11 cellular contexts compared by ENCODE assay signal in genomic region chr20:56515657-56516381, GRCh38. TPM values are rescaled to one million over a fixed set of nuclear protein-coding genes. Genes with fewer than 3 reads are reported as not detected.
DNase-seq lines count a peak whose midpoint lies in the region; ATAC-seq and TF ChIP-seq lines count a peak whose summit lies in the region.
"Had no signal": no experiment of that assay in that cellular context is flagged by ENCODE, and none has a peak within 500 bp of the region (broad histone marks: within the 10 kb centered on the region; RNA-seq: fewer than 3 reads in every experiment).

No MANE protein-coding gene starts in this region.

- H3K9me3 Mint-ChIP-seq in CD14-positive monocyte, result peaks cover 27 to 32% (median 29%) of the 10 kb centered on the region in 7 donors
- H3K9me3 Mint-ChIP-seq in naive thymus-derived CD4-positive, alpha-beta T cell, result peaks cover 0 to 28% (median 10%) of the 10 kb centered on the region in 11 donors

- intact Hi-C loops in CD14-positive monocyte (cut with micrococcal nuclease) (no loop called here), prostate gland (cut with DNase I) (no loop called here)
- intact Hi-C loops in naive thymus-derived CD4-positive, alpha-beta T cell (cut with micrococcal nuclease), result loop anchor here (1.0 to 5.0 kb wide), 2 partner anchors 116 to 269 kb away; partner anchors contain the start of gene MC3R (in 1 of the 2)

- no peak overlapping the region for H3K4me3 Mint-ChIP-seq in CD14-positive monocyte
- no peak overlapping the region for H3K4me3 Mint-ChIP-seq in naive thymus-derived CD4-positive, alpha-beta T cell

- no peaks in the 10 kb centered on the region for H3K4me1 ChIP-seq in naive thymus-derived CD4-positive, alpha-beta T cell (ENCODE audit: control insufficient read depth in 2 of 2, insufficient read depth in 2 of 2, low read length in 2 of 2)
- H3K4me1 ChIP-seq in mesendoderm (ENCODE audit: control insufficient read depth, low read depth, low read length) (peaks cover 4% of the 10 kb centered on the region), prostate gland (replicated peaks) (no peaks in the 10 kb centered on the region)

- CTCF ChIA-PET in naive thymus-derived CD4-positive, alpha-beta T cell (lab: Charles Lee), result interaction anchor here (0.7 to 0.8 kb wide), 2 partner anchors 13 to 82 kb away, joined by 4 to 9 read pairs; no protein-coding TSS in a partner anchor

- no peak overlapping the region for H3K23ac ChIP-seq in mesendoderm (ENCODE audit: low read length)

- TF ChIP-seq POLR2A in prostate gland (IDR thresholded peaks at IDR 0.05), result no peak

- H2BK15ac ChIP-seq in mesendoderm (replicated peaks; ENCODE audit: low read depth), result no peak overlapping the region

- no peaks in the 10 kb centered on the region for H3K79me2 ChIP-seq in mesendoderm (ENCODE audit: control insufficient read depth, insufficient read depth, low read length)

- no peak overlapping the region for H3K4me2 ChIP-seq in mesendoderm (ENCODE audit: low read length)

- H3K36me3 ChIP-seq in naive thymus-derived CD4-positive, alpha-beta T cell (ENCODE audit: control insufficient read depth in 2 of 3, insufficient read depth in 3 of 3, low read length in 3 of 3), result peaks cover 14 to 74% (median 20%) of the 10 kb centered on the region in 3 experiments
- H3K36me3 ChIP-seq in mesendoderm (ENCODE audit: control insufficient read depth, insufficient read depth, low read length), result peaks cover 13% of the 10 kb centered on the region
- H3K36me3 ChIP-seq in prostate gland, result peaks cover 3 to 13% of the 10 kb centered on the region in 2 donors

- no peak overlapping the region for H3K27ac Mint-ChIP-seq in CD14-positive monocyte
- peak overlapping the region in 5 of 9 donors; percentile 26 to 72 (median 70) for H3K27ac Mint-ChIP-seq in naive thymus-derived CD4-positive, alpha-beta T cell

- no peak for ATAC-seq in naive thymus-derived CD4-positive, alpha-beta T cell

- no peak overlapping the region for H3K4me3 ChIP-seq in naive thymus-derived CD4-positive, alpha-beta T cell (ENCODE audit: low read length)
- H3K4me3 ChIP-seq in mesendoderm (ENCODE audit: low read length), result no peak overlapping the region
- no peak overlapping the region for H3K4me3 ChIP-seq in prostate gland

- no peak overlapping the region for H3K4ac ChIP-seq in mesendoderm (ENCODE audit: low read depth, low read length)

- H2BK120ac ChIP-seq in mesendoderm (ENCODE audit: low read depth, low read length), result no peak overlapping the region

- no peak for DNase-seq in CD14-positive monocyte (ENCODE audit: low spot score)
- DNase-seq in cerebellar cortex (ENCODE audit: low spot score), result peak; percentile 2
- peak in 4 of 9 donors; percentile 4 to 31 (median 14) for DNase-seq in naive thymus-derived CD4-positive, alpha-beta T cell
- DNase-seq in mesendoderm, result no peak
- DNase-seq in activated gamma-delta T cell treated with Interleukin-2 at 50 U/mL for 16 hours, result no peak
- DNase-seq in HuH-7.5 (ENCODE audit: low spot score), result no peak
- no peak for DNase-seq in prostate gland (ENCODE audit: low spot score)
- DNase-seq: activated effector memory CD4-positive, alpha-beta T cell treated with Interleukin-2 at 50 U/mL for 16 hours had no signal

- no peak overlapping the region for H4K5ac ChIP-seq in mesendoderm (ENCODE audit: low read length)

- H4K8ac ChIP-seq in mesendoderm (ENCODE audit: low read depth, low read length), result no peak overlapping the region

- peaks cover 0 to 1% (median 0%) of the 10 kb centered on the region in 3 donors for H3K27me3 Mint-ChIP-seq in CD14-positive monocyte (ENCODE audit: low read depth in 3 of 3)
- H3K27me3 Mint-ChIP-seq in naive thymus-derived CD4-positive, alpha-beta T cell, result no peaks in the 10 kb centered on the region

- H3K27me3 ChIP-seq in naive thymus-derived CD4-positive, alpha-beta T cell (ENCODE audit: control insufficient read depth in 2 of 2, insufficient read depth in 2 of 2, low read length in 2 of 2), result no peaks in the 10 kb centered on the region
- H3K27me3 ChIP-seq in mesendoderm (ENCODE audit: insufficient read depth, low read length, poor library complexity), result no peaks in the 10 kb centered on the region
- H3K27me3 ChIP-seq in prostate gland (replicated peaks; ENCODE audit: insufficient read depth), result no peaks in the 10 kb centered on the region

- peaks cover 0 to 27% (median 5%) of the 10 kb centered on the region in 3 experiments for H3K9me3 ChIP-seq in naive thymus-derived CD4-positive, alpha-beta T cell (ENCODE audit: control insufficient read depth in 2 of 3, low read length in 3 of 3)
- no peaks in the 10 kb centered on the region for H3K9me3 ChIP-seq in prostate gland

- H3K36me3 Mint-ChIP-seq in CD14-positive monocyte, result peaks cover 86 to 95% of the 10 kb centered on the region in 2 donors
- peaks cover 29 to 74% (median 40%) of the 10 kb centered on the region in 5 donors for H3K36me3 Mint-ChIP-seq in naive thymus-derived CD4-positive, alpha-beta T cell

- no CpG with 5 or more reads among the region's 6 CpGs for WGBS in mesendoderm (ENCODE audit: extremely low coverage, insufficient coverage, low lambda C conversion rate)
- WGBS in prostate gland, result 64% methylated on average over 6 of the region's 6 CpGs

- no peak overlapping the region for H2AK5ac ChIP-seq in mesendoderm (ENCODE audit: low read length)

- no peak overlapping the region for H2BK5ac ChIP-seq in mesendoderm (ENCODE audit: low read length)

- POLR2A ChIA-PET in naive thymus-derived CD4-positive, alpha-beta T cell (lab: Charles Lee), result interaction anchor here (0.9 kb wide), 1 partner anchor 32 kb away, joined by 3 read pairs; no protein-coding TSS in a partner anchor

- H3K9ac ChIP-seq in mesendoderm (ENCODE audit: low read length), result no peak overlapping the region

- no peaks in the 10 kb centered on the region for H3K79me1 ChIP-seq in mesendoderm (ENCODE audit: low read length)

- no peak overlapping the region for H3K18ac ChIP-seq in mesendoderm (ENCODE audit: low read length)

- H3K4me1 Mint-ChIP-seq in CD14-positive monocyte, result no peaks in the 10 kb centered on the region
- peaks cover 0 to 6% (median 0%) of the 10 kb centered on the region in 7 donors for H3K4me1 Mint-ChIP-seq in naive thymus-derived CD4-positive, alpha-beta T cell

- no peak overlapping the region for H3K56ac ChIP-seq in mesendoderm (ENCODE audit: low read length)

- TF ChIP-seq CTCF in CD14-positive monocyte (IDR thresholded peaks at IDR 0.05), result peak; percentile 39
- TF ChIP-seq CTCF in LNCAP (IDR thresholded peaks at IDR 0.05), result peak; percentile 38; the same call in 1 of the 2 replicates
- TF ChIP-seq CTCF in prostate gland (IDR thresholded peaks at IDR 0.05), result no peak

- no peak overlapping the region for H3K27ac ChIP-seq in naive thymus-derived CD4-positive, alpha-beta T cell (ENCODE audit: low read depth, low read length)
- H3K27ac ChIP-seq in mesendoderm (ENCODE audit: low read depth, low read length) (no peak overlapping the region), prostate gland (no peak overlapping the region)

RNA-seq across cellular contexts. Expression of gene FAM209A, which starts 8.7 kb away (rescaled TPM):
- under 1 TPM in 1 of 2 donors, not detected in 1; 0.19 TPM for polyA plus RNA-seq in CD14-positive monocyte
- 1 to 10 TPM; 3.4 to 6.5 (median 3.8) TPM for total RNA-seq in naive thymus-derived CD4-positive, alpha-beta T cell
- polyA plus RNA-seq in naive thymus-derived CD4-positive, alpha-beta T cell, result under 1 TPM; 0.35 to 0.51 TPM
- 0.13 TPM for polyA plus RNA-seq in mesendoderm (2013, experiment 1 of 2)
- polyA plus RNA-seq in mesendoderm (2013, experiment 2 of 2), result 0.07 TPM
- 1 to 10 TPM in 1 of 2 donors, not detected in 1; 1.6 TPM for total RNA-seq in prostate gland
- total RNA-seq: HT1080, skeletal muscle tissue had no signal

RNA-seq across cellular contexts. Expression of gene FAM209B, which starts 17.2 kb away (rescaled TPM):
- under 1 TPM; 0.66 to 0.84 TPM for polyA plus RNA-seq in CD14-positive monocyte
- total RNA-seq in naive thymus-derived CD4-positive, alpha-beta T cell, result 1 to 10 TPM; 1.9 to 3.9 (median 3.3) TPM
- under 1 TPM in 1 of 2 donors, not detected in 1; 0.59 TPM for polyA plus RNA-seq in naive thymus-derived CD4-positive, alpha-beta T cell
- 0.88 TPM for polyA plus RNA-seq in mesendoderm (2013, experiment 1 of 2)
- 1.1 TPM for polyA plus RNA-seq in mesendoderm (2013, experiment 2 of 2)
- 1 to 10 TPM in 1 of 2 donors, not detected in 1; 7.6 TPM for total RNA-seq in prostate gland
- total RNA-seq: HT1080, skeletal muscle tissue had no signal

RNA-seq across cellular contexts. Expression of gene RTF2, which starts 47.4 kb away (rescaled TPM):
- 100 to 1,000 TPM; 148 to 163 TPM for polyA plus RNA-seq in CD14-positive monocyte
- total RNA-seq in naive thymus-derived CD4-positive, alpha-beta T cell, result 100 to 1,000 TPM in 1 of 5 experiments, 10 to 100 TPM in 4; 62.5 to 118 (median 72.0) TPM
- polyA plus RNA-seq in naive thymus-derived CD4-positive, alpha-beta T cell, result 100 to 1,000 TPM; 156 to 157 TPM
- 41.7 TPM for polyA plus RNA-seq in mesendoderm (2013, experiment 1 of 2)
- 43.6 TPM for polyA plus RNA-seq in mesendoderm (2013, experiment 2 of 2)
- total RNA-seq in prostate gland, result 10 to 100 TPM; 71.3 to 81.7 TPM

Comparison
In these comparisons a context has a peak if more than half of its experiments do, and no peak if none do; other contexts are left out.
1. H3K27ac Mint-ChIP-seq: peak in naive thymus-derived CD4-positive, alpha-beta T cell (5 of 9); none in CD14-positive monocyte (0 of 7).
2. CTCF ChIP-seq: peak in CD14-positive monocyte (single experiment) and LNCAP (single experiment); none in prostate gland (0 of 4).
3. intact Hi-C loops: an anchor here in naive thymus-derived CD4-positive, alpha-beta T cell (1.0 to 5.0 kb wide); none called in CD14-positive monocyte and prostate gland.